ENCODE assay signal across 8 cellular contexts in genomic region chr12:124392271-124392990, GRCh38.
DNase-seq lines count a peak whose midpoint lies in the region; ATAC-seq and TF ChIP-seq lines count a peak whose summit lies in the region.

No MANE protein-coding gene starts in this region.

- H3K27ac ChIP-seq in mammary epithelial cell (ENCODE audit: insufficient read depth, low read depth, low read length), result no peak overlapping the region
- H3K27ac ChIP-seq in PC-3 (ENCODE audit: low read length), result peak overlapping the region; percentile 91

- H3K27me3 ChIP-seq in mammary epithelial cell (ENCODE audit: insufficient read depth, low read length) (no peaks in the 10 kb centered on the region), PC-3 (ENCODE audit: low read length) (no peaks in the 10 kb centered on the region)

- H2AFZ ChIP-seq in mammary epithelial cell (ENCODE audit: low read depth, low read length), result no peak overlapping the region
- no peak overlapping the region for H2AFZ ChIP-seq in PC-3 (ENCODE audit: low read length)

- H3K79me2 ChIP-seq in mammary epithelial cell (ENCODE audit: insufficient read depth, low read length) (peaks cover 18% of the 10 kb centered on the region), PC-3 (ENCODE audit: low read length) (peaks cover 36% of the 10 kb centered on the region)

- peaks cover 26% of the 10 kb centered on the region for H3K4me1 ChIP-seq in mammary epithelial cell (ENCODE audit: insufficient read depth, low read length)
- peaks cover 68% of the 10 kb centered on the region for H3K4me1 ChIP-seq in PC-3 (ENCODE audit: insufficient read depth, low read length)

- H3K4me3 Mint-ChIP-seq in MCF 10A (ENCODE audit: unreplicated experiment) (no peak overlapping the region), endothelial cell (ENCODE audit: unreplicated experiment) (no peak overlapping the region), natural killer cell (peak overlapping the region; percentile 63)

- intact Hi-C loops in MCF 10A (cut with micrococcal nuclease) (no loop called here), mammary epithelial cell (cut with micrococcal nuclease) (no loop called here), PC-3 (cut with micrococcal nuclease) (no loop called here), natural killer cell (cut with micrococcal nuclease) (no loop called here)

- dilution Hi-C loops in mammary epithelial cell (cut with HindIII; ENCODE audit: low sequenced_read_pairs), result loop anchor here (10.0 kb wide), 2 partner anchors 102 to 342 kb away; no protein-coding TSS in a partner anchor

- H3K27ac Mint-ChIP-seq in MCF 10A (ENCODE audit: low read depth, unreplicated experiment), result no peak overlapping the region
- H3K27ac Mint-ChIP-seq in endothelial cell (ENCODE audit: unreplicated experiment), result no peak overlapping the region
- H3K27ac Mint-ChIP-seq in natural killer cell, result peak overlapping the region; percentile 62 to 82

- no TSS peak for BruUV-seq in MCF 10A (replicated peaks; lab: Mats Ljungman, UMichigan)
- BruUV-seq in mammary epithelial cell (replicated peaks; lab: Mats Ljungman, UMichigan), result no TSS peak
- no TSS peak for BruUV-seq in PC-3 (replicated peaks; lab: Mats Ljungman, UMichigan)

- no peaks in the 10 kb centered on the region for H3F3A ChIP-seq in PC-3 (ENCODE audit: low read length, unreplicated experiment)

- POLR2A ChIA-PET in MCF 10A (lab: Yijun Ruan, JAX), result interaction anchor here (1.2 kb wide), 1 partner anchor 8 kb away, joined by 3 read pairs; no protein-coding TSS in a partner anchor
- POLR2A ChIA-PET in PC-3 (lab: Charles Lee; ENCODE audit: unreplicated experiment), result no interaction called here

- ATAC-seq in PC-3 (no peak), natural killer cell (peak; percentile 13 to 20 (median 16)), GM21529 (IDR thresholded peaks at IDR 0.05; ENCODE audit: unreplicated experiment) (no peak)

- H3K9me3 Mint-ChIP-seq in MCF 10A (ENCODE audit: unreplicated experiment) (no peaks in the 10 kb centered on the region), endothelial cell (ENCODE audit: unreplicated experiment) (no peaks in the 10 kb centered on the region), natural killer cell (no peaks in the 10 kb centered on the region)

- 84% methylated on average over 11 of the region's 21 CpGs for WGBS in mammary epithelial cell (ENCODE audit: low coverage, missing lambda C conversion rate)

- in situ Hi-C loops in mammary epithelial cell (cut with MboI; ENCODE audit: low sequenced_read_pairs in 2 of 2), result no loop called here

- H3K36me3 ChIP-seq in mammary epithelial cell (ENCODE audit: insufficient read depth, low read length) (peaks cover 10% of the 10 kb centered on the region), PC-3 (ENCODE audit: low read depth, low read length) (peaks cover under 1% of the 10 kb centered on the region; the same call in 1 of the 2 replicates)

- H3K36me3 Mint-ChIP-seq in MCF 10A (ENCODE audit: insufficient read depth, unreplicated experiment), result peaks cover 46% of the 10 kb centered on the region
- peaks cover 9% of the 10 kb centered on the region for H3K36me3 Mint-ChIP-seq in endothelial cell (ENCODE audit: low read depth, unreplicated experiment)
- no peaks in the 10 kb centered on the region for H3K36me3 Mint-ChIP-seq in natural killer cell

- H3K9me3 ChIP-seq in mammary epithelial cell (replicated peaks; ENCODE audit: insufficient read depth, low read length) (no peaks in the 10 kb centered on the region), PC-3 (ENCODE audit: low read length) (no peaks in the 10 kb centered on the region)

- no peaks in the 10 kb centered on the region for H4K20me1 ChIP-seq in mammary epithelial cell (ENCODE audit: insufficient read depth, low read length)
- no peaks in the 10 kb centered on the region for H4K20me1 ChIP-seq in PC-3 (ENCODE audit: low read length)

- H3K4me1 Mint-ChIP-seq in MCF 10A (ENCODE audit: insufficient read depth, unreplicated experiment), result peaks cover 20% of the 10 kb centered on the region
- peaks cover 18% of the 10 kb centered on the region for H3K4me1 Mint-ChIP-seq in endothelial cell (ENCODE audit: unreplicated experiment)
- H3K4me1 Mint-ChIP-seq in natural killer cell, result peaks cover 36 to 62% of the 10 kb centered on the region in 2 donors

- peak; percentile 29 for TF ChIP-seq CTCF in MCF 10A (IDR thresholded peaks at IDR 0.05; ENCODE audit: unreplicated experiment)
- TF ChIP-seq CTCF in mammary epithelial cell (conservative IDR thresholded peaks at IDR 0.05 in 1 of 2, IDR thresholded peaks at IDR 0.05 in 1 of 2; ENCODE audit: extremely low read depth in 1 of 2, insufficient read depth in 1 of 2, low read depth in 1 of 2, low read length in 2 of 2), result no peak
- TF ChIP-seq CTCF in PC-3 (conservative IDR thresholded peaks at IDR 0.05; ENCODE audit: low read depth, low read length), result peak; percentile 56
- TF ChIP-seq CTCF in endothelial cell (IDR thresholded peaks at IDR 0.05; ENCODE audit: unreplicated experiment), result peak; percentile 27
- peak; percentile 20 for TF ChIP-seq CTCF in natural killer cell (IDR thresholded peaks at IDR 0.05)

- H3K9ac ChIP-seq in mammary epithelial cell (ENCODE audit: insufficient read depth, low read length) (no peak overlapping the region), PC-3 (ENCODE audit: low read length) (peak overlapping the region; percentile 48)

- H3K4me3 ChIP-seq in mammary epithelial cell (replicated peaks in 1 of 3; ENCODE audit: insufficient read depth in 1 of 3, low read depth in 2 of 3, low read length in 3 of 3) (no peak overlapping the region), PC-3 (ENCODE audit: low read length) (no peak overlapping the region)

- H3K4me2 ChIP-seq in mammary epithelial cell (ENCODE audit: insufficient read depth, low read depth, low read length) (no peak overlapping the region), PC-3 (ENCODE audit: low read length) (peak overlapping the region; percentile 56)

- H3K27me3 Mint-ChIP-seq in MCF 10A (ENCODE audit: insufficient read depth, unreplicated experiment), result no peaks in the 10 kb centered on the region
- H3K27me3 Mint-ChIP-seq in endothelial cell (ENCODE audit: unreplicated experiment), result peaks cover 24% of the 10 kb centered on the region
- H3K27me3 Mint-ChIP-seq in natural killer cell (ENCODE audit: low read depth in 2 of 2), result no peaks in the 10 kb centered on the region

- CTCF ChIA-PET in MCF 10A (lab: Yijun Ruan, JAX), result interaction anchor here (0.6 to 1.4 kb wide), 3 partner anchors 9 to 38 kb away, joined by 3 to 4 read pairs (median 3); no protein-coding TSS in a partner anchor
- CTCF ChIA-PET in mammary epithelial cell (lab: Charles Lee; ENCODE audit: low non-redundant PET), result no interaction called here
- CTCF ChIA-PET in PC-3 (lab: Charles Lee), result interaction anchor here (1.1 kb wide), 1 partner anchor 12 kb away, joined by 3 read pairs; no protein-coding TSS in a partner anchor

- DNase-seq in MCF 10A (ENCODE audit: unreplicated experiment) (peak; percentile 25), mammary epithelial cell (no peak), PC-3 (no peak), endothelial cell (ENCODE audit: low spot score) (peak; percentile 36), natural killer cell (peak; percentile 40), OCI-M2 (lab: John Stamatoyannopoulos, UW; ENCODE audit: unreplicated experiment) (no peak), NCI-H82 (lab: John Stamatoyannopoulos, UW) (no peak)

- no peaks in the 10 kb centered on the region for H3K9me2 ChIP-seq in PC-3 (replicated peaks; ENCODE audit: low read length)

Comparison
In these comparisons a context has a peak if more than half of its experiments do, and no peak if none do; other contexts are left out.
1. DNase-seq: peak in MCF 10A (single experiment), endothelial cell (single experiment) and natural killer cell (single experiment); none in mammary epithelial cell (single experiment), PC-3 (single experiment), OCI-M2 (single experiment) and NCI-H82 (single experiment).
2. CTCF ChIP-seq: peak in MCF 10A (single experiment), PC-3 (single experiment), endothelial cell (single experiment) and natural killer cell (single experiment); none in mammary epithelial cell (0 of 2).
3. H3K27ac Mint-ChIP-seq: peak in natural killer cell (2 of 2); none in MCF 10A (single experiment) and endothelial cell (single experiment).
4. ATAC-seq: peak in natural killer cell (3 of 3); none in PC-3 (single experiment) and GM21529 (single experiment).